In genomic region chr10:36534471-36535002, GRCh38 we compare ENCODE assay signal across 8 cellular contexts.
A peak's percentile ranks its signal among the peaks of the same experiment; 100 is the strongest.
DNase-seq lines count a peak whose midpoint lies in the region; ATAC-seq, FAIRE-seq and TF ChIP-seq lines count a peak whose summit lies in the region.

No MANE protein-coding gene starts in this region.

- no peaks in the 10 kb centered on the region for H4K20me1 ChIP-seq in HepG2 (ENCODE audit: insufficient read depth, low read length)

- ATAC-seq in HG03097 (IDR thresholded peaks at IDR 0.05; ENCODE audit: low FRiP score, unreplicated experiment) (peak; percentile 100), HepG2 (peak; percentile 50; the same call in 2 of the 3 replicates), Right ventricle myocardium inferior (no peak)

- no peak for TF ChIP-seq RAD21 in HepG2 (CRISPR knock-in tag; IDR thresholded peaks at IDR 0.05)

- H3K9me3 ChIP-seq in SJSA1 (replicated peaks) (no peaks in the 10 kb centered on the region; the same call in 1 of the 2 replicates), HepG2 (ENCODE audit: low read length) (peaks cover 7% of the 10 kb centered on the region; the same call in 1 of the 2 replicates)

- peak; percentile 24 for DNase-seq in GM19238 (ENCODE audit: insufficient read length, low spot score)
- DNase-seq in SJSA1 (ENCODE audit: low read depth in 1 of 2, low spot score in 2 of 2) = peak; percentile 17 to 50
- DNase-seq in HepG2 (ENCODE audit: low spot score) = no peak
- no peak for DNase-seq in RPMI8226
- DNase-seq in Right ventricle myocardium inferior (ENCODE audit: missing footprints) = no peak
- DNase-seq in cerebellum (ENCODE audit: low spot score) = no peak
- no peak for DNase-seq in activated CD4-positive, CD25-positive, alpha-beta regulatory T cell (lab: John Stamatoyannopoulos, UW)

- WGBS in HepG2 (ENCODE audit: low lambda C conversion rate) = 36% methylated on average over 4 of the region's 5 CpGs

- intact Hi-C loops in HepG2 (cut with micrococcal nuclease; ENCODE audit: unreplicated experiment) = loop anchor here (5.0 kb wide), 1 partner anchor 782 kb away; no protein-coding TSS in a partner anchor
- intact Hi-C loops in Right ventricle myocardium inferior (cut with DNase I) = no loop called here

- no peak overlapping the region for H3K9ac ChIP-seq in HepG2 (ENCODE audit: insufficient read depth, low read depth, low read length)

- in situ Hi-C loops in HepG2 (cut with HindIII; ENCODE audit: extremely low pct_ligation_motif_present, low pct_unique_long_range_greater_than_20kb) = no loop called here

- no peak for FAIRE-seq in HepG2 (lab: Jason Lieb, UNC)

- TF ChIP-seq CTCF in HepG2 (CRISPR knock-in tag; IDR thresholded peaks at IDR 0.05) = no peak

- no peak overlapping the region for H3K27ac ChIP-seq in SJSA1
- H3K27ac ChIP-seq in HepG2 (ENCODE audit: extremely low read length, insufficient read depth, low read length) = no peak overlapping the region

- H3K4me1 ChIP-seq in SJSA1 (replicated peaks) (peaks cover 16% of the 10 kb centered on the region), HepG2 (ENCODE audit: insufficient read depth, low read length) (no peaks in the 10 kb centered on the region)

- TF ChIP-seq EP300 in HepG2 (IDR thresholded peaks at IDR 0.05; ENCODE audit: low read depth in 2 of 2, low read length in 2 of 2) (no peak), HepG2 (CRISPR knock-in tag; IDR thresholded peaks at IDR 0.05; ENCODE audit: borderline replicate concordance) (no peak)

- no TSS peak for BruUV-seq in HepG2 (replicated peaks; lab: Mats Ljungman, UMichigan)

- CTCF ChIA-PET in HepG2 (lab: Yijun Ruan, JAX; ENCODE audit: low intra/inter-chr PET ratio, low total read pairs) = no interaction called here

- H2AFZ ChIP-seq in HepG2 (ENCODE audit: low read length) = no peak overlapping the region

- no peak overlapping the region for H3K4me2 ChIP-seq in HepG2 (ENCODE audit: low read depth, low read length)

- no peak for TF ChIP-seq POLR2A in HepG2 (IDR thresholded peaks at IDR 0.05; ENCODE audit: insufficient read depth in 1 of 2, low read depth in 2 of 2, low read length in 2 of 2)

- H3K4me3 ChIP-seq in SJSA1 = no peak overlapping the region
- H3K4me3 ChIP-seq in HepG2 (replicated peaks in 1 of 3; ENCODE audit: insufficient read depth in 1 of 3, low read depth in 2 of 3, low read length in 3 of 3) = no peak overlapping the region

- H3K79me2 ChIP-seq in HepG2 (ENCODE audit: insufficient read depth, low read length) = no peaks in the 10 kb centered on the region

- H3K36me3 ChIP-seq in SJSA1 (no peaks in the 10 kb centered on the region), HepG2 (replicated peaks in 1 of 2; ENCODE audit: control insufficient read depth in 1 of 2, insufficient read depth in 2 of 2, low read length in 2 of 2) (no peaks in the 10 kb centered on the region)

- POLR2A ChIA-PET in HepG2 (lab: Yijun Ruan, JAX) = no interaction called here

- H3K27me3 ChIP-seq in SJSA1 (replicated peaks) (no peaks in the 10 kb centered on the region), HepG2 (ENCODE audit: control insufficient read depth in 1 of 2, insufficient read depth in 2 of 2, low read length in 2 of 2) (no peaks in the 10 kb centered on the region)

TF ChIP-seq in HepG2, 621 proteins besides CTCF, POLR2A, EP300 and RAD21:
- TF ChIP-seq ETV5 (CRISPR knock-in tag; IDR thresholded peaks at IDR 0.05; ENCODE audit: borderline replicate concordance) (peak; percentile 29; the same call in 1 of the 2 replicates), TRIM24 (CRISPR knock-in tag; IDR thresholded peaks at IDR 0.05) (peak; percentile 59; the same call in 1 of the 2 replicates), HNF4A (CRISPR knock-in tag; IDR thresholded peaks at IDR 0.05) (peak; percentile 19; the same call in 1 of the 2 replicates), ZNF264 (CRISPR knock-in tag; IDR thresholded peaks at IDR 0.05) (peak; percentile 99), CEBPB (IDR thresholded peaks at IDR 0.05; ENCODE audit: borderline replicate concordance, low read depth, low read length) (peak; percentile 35; the same call in 1 of the 2 replicates), E2F2 (CRISPR knock-in tag; IDR thresholded peaks at IDR 0.05; ENCODE audit: borderline replicate concordance) (no peak), NFIC (IDR thresholded peaks at IDR 0.05; ENCODE audit: low read length) (no peak)

Comparison
In these comparisons a context has a peak if more than half of its experiments do, and no peak if none do; other contexts are left out.
1. DNase-seq: peak in GM19238 (single experiment) and SJSA1 (2 of 2); none in HepG2 (single experiment), RPMI8226 (single experiment), Right ventricle myocardium inferior (single experiment), cerebellum (single experiment) and activated CD4-positive, CD25-positive, alpha-beta regulatory T cell (0 of 4).